Comparison of ENCODE assay signal across 25 cellular contexts in genomic region chr1:194043984-194044755, GRCh38.
DNase-seq lines count a peak whose midpoint lies in the region; ATAC-seq and TF ChIP-seq lines count a peak whose summit lies in the region.
"Had no signal": no experiment of that assay in that cellular context is flagged by ENCODE, and none has a peak within 500 bp of the region (broad histone marks: within the 10 kb centered on the region; RNA-seq: fewer than 3 reads in every experiment).

No MANE protein-coding gene starts in this region.

- peak overlapping the region; percentile 69 for H3K27ac Mint-ChIP-seq in activated naive CD4-positive, alpha-beta T cell treated with anti-CD3 and anti-CD28 coated beads, Interleukin-2, amount 50 U/mL, for 24 hours
- peak overlapping the region in 6 of 10 donors; percentile 7 to 64 (median 34) for H3K27ac Mint-ChIP-seq in naive thymus-derived CD8-positive, alpha-beta T cell
- H3K27ac Mint-ChIP-seq: stimulated activated naive CD8-positive, alpha-beta T cell treated with anti-CD3 and anti-CD28 coated beads, Interleukin-15, Interleukin-2, amounts not matched to agents 100 ng/mL and 50 ng/mL, for 24 hours had no signal

- no peak overlapping the region for H3K4me3 ChIP-seq in brain microvascular endothelial cell (ENCODE audit: low read depth, low read length)
- no peak overlapping the region for H3K4me3 ChIP-seq in psoas muscle
- H3K4me3 ChIP-seq: dorsolateral prefrontal cortex, HAP-1, heart right ventricle, lower lobe of right lung, ovary, transverse colon had no signal

- no peak overlapping the region for H3K4me3 Mint-ChIP-seq in activated naive CD4-positive, alpha-beta T cell treated with anti-CD3 and anti-CD28 coated beads, Interleukin-2, amount 50 U/mL, for 24 hours
- peak overlapping the region in 2 of 10 donors; percentile 1 to 39 for H3K4me3 Mint-ChIP-seq in naive thymus-derived CD8-positive, alpha-beta T cell
- H3K4me3 Mint-ChIP-seq: stimulated activated naive CD8-positive, alpha-beta T cell treated with anti-CD3 and anti-CD28 coated beads, Interleukin-15, Interleukin-2, amounts not matched to agents 100 ng/mL and 50 ng/mL, for 24 hours had no signal

- TF ChIP-seq CTCF in brain microvascular endothelial cell (IDR thresholded peaks at IDR 0.05; ENCODE audit: low read depth, low read length, missing control alignments) (no peak), psoas muscle (IDR thresholded peaks at IDR 0.05) (no peak)

- H3K27ac ChIP-seq in brain microvascular endothelial cell (peak overlapping the region; percentile 12), psoas muscle (no peak overlapping the region)
- H3K27ac ChIP-seq: dorsolateral prefrontal cortex, heart right ventricle, lower lobe of right lung, ovary, transverse colon had no signal

- POLR2A ChIA-PET in naive thymus-derived CD8-positive, alpha-beta T cell (lab: Charles Lee): no interaction called here

- no peaks in the 10 kb centered on the region for H3K9me3 ChIP-seq in psoas muscle
- H3K9me3 ChIP-seq: HAP-1, lower lobe of right lung, ovary, transverse colon had no signal

- WGBS in psoas muscle, 3 donors: 52 to 71% (median 67%) methylated on average over 5 of the region's 5 CpGs

- peaks cover 47% of the 10 kb centered on the region for H3K4me1 Mint-ChIP-seq in activated naive CD4-positive, alpha-beta T cell treated with anti-CD3 and anti-CD28 coated beads, Interleukin-2, amount 50 U/mL, for 24 hours
- peaks cover 12 to 45% (median 27%) of the 10 kb centered on the region in 4 donors for H3K4me1 Mint-ChIP-seq in naive thymus-derived CD8-positive, alpha-beta T cell

- H3K36me3 ChIP-seq in brain microvascular endothelial cell (replicated peaks): no peaks in the 10 kb centered on the region
- H3K36me3 ChIP-seq in psoas muscle (ENCODE audit: insufficient read depth in 1 of 2, low read depth in 1 of 2): no peaks in the 10 kb centered on the region
- H3K36me3 ChIP-seq: HAP-1, heart right ventricle, lower lobe of right lung, ovary, transverse colon had no signal

- H3K27me3 Mint-ChIP-seq in activated naive CD4-positive, alpha-beta T cell treated with anti-CD3 and anti-CD28 coated beads, Interleukin-2, amount 50 U/mL, for 24 hours: no peaks in the 10 kb centered on the region
- H3K27me3 Mint-ChIP-seq in naive thymus-derived CD8-positive, alpha-beta T cell: no peaks in the 10 kb centered on the region
- H3K27me3 Mint-ChIP-seq: CD4-positive, CD25-positive, alpha-beta regulatory T cell; stimulated activated naive CD8-positive, alpha-beta T cell treated with anti-CD3 and anti-CD28 coated beads, Interleukin-15, Interleukin-2, amounts not matched to agents 100 ng/mL and 50 ng/mL, for 24 hours had no signal

- intact Hi-C loops in psoas muscle (cut with DNase I): no loop called here

- no peaks in the 10 kb centered on the region for H3K4me1 ChIP-seq in psoas muscle
- H3K4me1 ChIP-seq: HAP-1, heart right ventricle, lower lobe of right lung, transverse colon had no signal

- peak in 1 of 2 donors; percentile 23 for ATAC-seq in naive thymus-derived CD8-positive, alpha-beta T cell
- ATAC-seq in psoas muscle: no peak
- ATAC-seq: esophagus mucosa, heart right ventricle, lower lobe of right lung, sciatic nerve had no signal

- no peaks in the 10 kb centered on the region for H3K36me3 Mint-ChIP-seq in activated naive CD4-positive, alpha-beta T cell treated with anti-CD3 and anti-CD28 coated beads, Interleukin-2, amount 50 U/mL, for 24 hours
- peaks cover 0 to 3% (median 0%) of the 10 kb centered on the region in 3 donors for H3K36me3 Mint-ChIP-seq in naive thymus-derived CD8-positive, alpha-beta T cell
- H3K36me3 Mint-ChIP-seq: CD4-positive, CD25-positive, alpha-beta regulatory T cell had no signal

- H3K27me3 ChIP-seq in brain microvascular endothelial cell (replicated peaks): no peaks in the 10 kb centered on the region
- H3K27me3 ChIP-seq in psoas muscle (ENCODE audit: insufficient read depth in 3 of 3, low read length in 2 of 3): no peaks in the 10 kb centered on the region
- H3K27me3 ChIP-seq: dorsolateral prefrontal cortex, heart right ventricle, ovary, transverse colon had no signal

- no peak for DNase-seq in activated naive CD4-positive, alpha-beta T cell treated with anti-CD3 and anti-CD28 coated beads, Interleukin-2, amount 50 U/mL, for 16 hours
- DNase-seq in NCI-H226: peak; percentile 14
- DNase-seq in brain microvascular endothelial cell: peak; percentile 34
- DNase-seq in naive thymus-derived CD8-positive, alpha-beta T cell: no peak
- no peak for DNase-seq in psoas muscle
- DNase-seq in NCI-H1417 treated with DMSO at 0.1 percent for 48 hours (lab: John Stamatoyannopoulos, UW): no peak
- no peak for DNase-seq in cerebellar nuclear complex (lab: John Stamatoyannopoulos, UW)
- DNase-seq: ACHN; activated naive CD4-positive, alpha-beta T cell treated with Interleukin-2 at 50 U/mL for 16 hours; CD4-positive, CD25-positive, alpha-beta regulatory T cell; DMS79 treated with DMSO at 0.1 percent for 48 hours; dorsolateral prefrontal cortex; heart right ventricle; lower lobe of right lung; NCI-H1417; NCI-H2171; NCI-H82; ovary; SW 1271; transverse colon had no signal

- peaks cover 5% of the 10 kb centered on the region for H3K9me3 Mint-ChIP-seq in activated naive CD4-positive, alpha-beta T cell treated with anti-CD3 and anti-CD28 coated beads, Interleukin-2, amount 50 U/mL, for 24 hours
- H3K9me3 Mint-ChIP-seq in naive thymus-derived CD8-positive, alpha-beta T cell: peaks cover 0 to 4% (median 0%) of the 10 kb centered on the region in 9 donors
- H3K9me3 Mint-ChIP-seq: stimulated activated naive CD8-positive, alpha-beta T cell treated with anti-CD3 and anti-CD28 coated beads, Interleukin-15, Interleukin-2, amounts not matched to agents 100 ng/mL and 50 ng/mL, for 24 hours had no signal

- in situ Hi-C loops in brain microvascular endothelial cell (cut with HindIII; ENCODE audit: low pct_ligation_motif_present, low sequenced_read_pairs): no loop called here

Comparison
In these comparisons a context has a peak if more than half of its experiments do, and no peak if none do; other contexts are left out.
1. DNase-seq: peak in NCI-H226 (single experiment) and brain microvascular endothelial cell (single experiment); none in activated naive CD4-positive, alpha-beta T cell treated with anti-CD3 and anti-CD28 coated beads, Interleukin-2, amount 50 U/mL, for 16 hours (single experiment), naive thymus-derived CD8-positive, alpha-beta T cell (0 of 10), psoas muscle (0 of 2), NCI-H1417 treated with DMSO at 0.1 percent for 48 hours (single experiment) and cerebellar nuclear complex (0 of 2).